18 cellular contexts compared by ENCODE assay signal in genomic region chr5:126877011-126877410, GRCh38.
DNase-seq lines count a peak whose midpoint lies in the region; ATAC-seq and TF ChIP-seq lines count a peak whose summit lies in the region.
"Had no signal": no experiment of that assay in that cellular context is flagged by ENCODE, and none has a peak within 500 bp of the region (broad histone marks: within the 10 kb centered on the region; RNA-seq: fewer than 3 reads in every experiment).

No MANE protein-coding gene starts in this region.

- no peaks in the 10 kb centered on the region for H3K36me3 ChIP-seq in cardiac muscle cell
- no peaks in the 10 kb centered on the region for H3K36me3 ChIP-seq in upper lobe of right lung
- no peaks in the 10 kb centered on the region for H3K36me3 ChIP-seq in sigmoid colon
- H3K36me3 ChIP-seq: Peyer's patch had no signal

- no peaks in the 10 kb centered on the region for H3K9me3 ChIP-seq in cardiac muscle cell (ENCODE audit: low read depth)
- H3K9me3 ChIP-seq in upper lobe of right lung = no peaks in the 10 kb centered on the region
- no peaks in the 10 kb centered on the region for H3K9me3 ChIP-seq in sigmoid colon
- H3K9me3 ChIP-seq: BLaER1 treated with 17β-estradiol and CSF1 and Interleukin-3, amounts not matched to agents 10 nM and 100 nM; Peyer's patch had no signal

- H3K4me1 ChIP-seq in cardiac muscle cell (ENCODE audit: low read depth) (peaks cover 28% of the 10 kb centered on the region), upper lobe of right lung (no peaks in the 10 kb centered on the region), sigmoid colon (peaks cover 0 to 40% (median 30%) of the 10 kb centered on the region in 4 donors)
- H3K4me1 ChIP-seq: Peyer's patch had no signal

- intact Hi-C loops in left ventricle myocardium superior (cut with micrococcal nuclease) = no loop called here
- intact Hi-C loops in upper lobe of right lung (cut with DNase I) = no loop called here
- intact Hi-C loops in sigmoid colon (cut with DNase I) = no loop called here

- DNase-seq in cardiac muscle cell (ENCODE audit: low read depth in 1 of 2, low spot score in 1 of 2) (peak in 1 of 2 donors; percentile 30), left ventricle myocardium superior (no peak), dermis blood vessel endothelial cell (peak; percentile 71), lung microvascular endothelial cell (ENCODE audit: low read depth in 2 of 2) (peak; percentile 57 to 60), upper lobe of right lung (no peak), sigmoid colon (no peak)
- no peak for DNase-seq in stimulated activated CD4-positive, alpha-beta T cell treated with anti-CD3 and anti-CD28 coated beads, Interleukin-4, amount 100 ng/mL, for 24 hours
- DNase-seq: 8988T, MM.1S, NCI-H1105 treated with DMSO at 0.1 percent for 48 hours, NCI-H1930, NCI-H510A, Peyer's patch, SHP77 treated with DMSO at 0.1 percent for 48 hours had no signal

- no peak for ATAC-seq in left ventricle myocardium superior
- peak; percentile 10 for ATAC-seq in upper lobe of right lung
- no peak for ATAC-seq in HG03520 (IDR thresholded peaks at IDR 0.05; ENCODE audit: unreplicated experiment)

- 61 to 80% methylated on average over 2 of the region's 2 CpGs for WGBS in sigmoid colon, 2 donors

- H3K27me3 ChIP-seq in cardiac muscle cell (no peaks in the 10 kb centered on the region), upper lobe of right lung (no peaks in the 10 kb centered on the region), sigmoid colon (no peaks in the 10 kb centered on the region)
- H3K27me3 ChIP-seq: BLaER1 treated with 17β-estradiol and CSF1 and Interleukin-3, amounts not matched to agents 10 nM and 100 nM; Peyer's patch had no signal

- H3K4me3 ChIP-seq in cardiac muscle cell (no peak overlapping the region), upper lobe of right lung (no peak overlapping the region), sigmoid colon (no peak overlapping the region)
- H3K4me3 ChIP-seq: BLaER1 treated with 17β-estradiol and CSF1 and Interleukin-3, amounts not matched to agents 10 nM and 100 nM; Peyer's patch had no signal

- TF ChIP-seq POLR2A in sigmoid colon (IDR thresholded peaks at IDR 0.05) = no peak

- H3K27ac ChIP-seq in cardiac muscle cell (peak overlapping the region; percentile 26), upper lobe of right lung (no peak overlapping the region), sigmoid colon (no peak overlapping the region)
- H3K27ac ChIP-seq: BLaER1 treated with 17β-estradiol and CSF1 and Interleukin-3, amounts not matched to agents 10 nM and 100 nM; HL-60; KMS-11; Peyer's patch had no signal

- no peak for TF ChIP-seq EP300 in sigmoid colon (IDR thresholded peaks at IDR 0.05)

- no peak for TF ChIP-seq CTCF in cardiac muscle cell (IDR thresholded peaks at IDR 0.05; ENCODE audit: low read depth, low read length)
- TF ChIP-seq CTCF in upper lobe of right lung (IDR thresholded peaks at IDR 0.05) = no peak
- no peak for TF ChIP-seq CTCF in sigmoid colon (IDR thresholded peaks at IDR 0.05)

Comparison
In these comparisons a context has a peak if more than half of its experiments do, and no peak if none do; other contexts are left out.
1. DNase-seq: peak in dermis blood vessel endothelial cell (single experiment) and lung microvascular endothelial cell (2 of 2); none in left ventricle myocardium superior (single experiment), upper lobe of right lung (single experiment), stimulated activated CD4-positive, alpha-beta T cell treated with anti-CD3 and anti-CD28 coated beads, Interleukin-4, amount 100 ng/mL, for 24 hours (single experiment) and sigmoid colon (single experiment).